ENCODE assay signal across 18 cellular contexts in the genomic region with DNA sequence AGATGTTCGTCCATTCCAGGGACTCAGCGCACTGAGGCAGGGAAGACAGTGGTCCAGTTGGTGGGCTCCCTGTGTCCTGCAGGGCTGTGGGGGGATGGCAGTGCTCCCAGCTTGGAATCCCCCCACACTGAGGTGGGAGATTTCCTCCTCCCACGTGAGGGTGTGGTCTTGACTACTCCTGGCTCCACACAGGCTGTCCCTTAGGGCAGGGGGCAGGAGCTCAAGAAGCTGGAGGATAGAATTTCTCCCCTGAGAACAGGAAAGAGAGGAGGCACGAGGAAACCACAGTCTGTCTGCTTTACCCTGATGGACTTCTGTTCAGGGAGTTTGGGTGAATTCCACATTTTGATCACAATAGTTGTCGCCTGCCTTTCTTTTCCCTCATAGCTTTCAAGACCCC.
DNase-seq lines count a peak whose midpoint lies in the region; ATAC-seq and TF ChIP-seq lines count a peak whose summit lies in the region.
"Had no signal": no experiment of that assay in that cellular context is flagged by ENCODE, and none has a peak within 500 bp of the region (broad histone marks: within the 10 kb centered on the region; RNA-seq: fewer than 3 reads in every experiment).

No MANE protein-coding gene starts in this region.

- DNase-seq in Kasumi-1 (lab: John Stamatoyannopoulos, UW) (peak; percentile 24 to 34), WTC11 (ENCODE audit: low spot score) (no peak), left kidney (ENCODE audit: low read depth, low spot score) (peak; percentile 55), UCSD-AML1 (lab: John Stamatoyannopoulos, UW; ENCODE audit: unreplicated experiment) (no peak), immature natural killer cell (no peak), DMS153 treated with DMSO at 0.1 percent for 48 hours (lab: John Stamatoyannopoulos, UW; ENCODE audit: unreplicated experiment) (no peak)
- DNase-seq: ACHN; BE2C; C1 segment of cervical spinal cord; Caco-2; CD4-positive, CD25-positive, alpha-beta regulatory T cell; DMS79; GDM1; GM23248; H7; HFFc6 had no signal

- TF ChIP-seq CTCF in WTC11 (IDR thresholded peaks at IDR 0.05) = no peak

- no peaks in the 10 kb centered on the region for H3K9me3 Mint-ChIP-seq in WTC11
- peaks cover 0 to 3% (median under 1%) of the 10 kb centered on the region in 6 donors for H3K9me3 Mint-ChIP-seq in immature natural killer cell

- CTCF ChIA-PET in WTC11 (lab: Charles Lee) = interaction anchor here (0.5 to 1.5 kb wide), 3 partner anchors 66 to 392 kb away, joined by 3 to 4 read pairs (median 3); no protein-coding TSS in a partner anchor

- H3K27ac Mint-ChIP-seq in WTC11 = no peak overlapping the region
- H3K27ac Mint-ChIP-seq in immature natural killer cell = no peak overlapping the region
- H3K27ac Mint-ChIP-seq: CD4-positive, CD25-positive, alpha-beta regulatory T cell; HFFc6 had no signal

- POLR2A ChIA-PET in WTC11 (lab: Charles Lee) = no interaction called here

- H3K4me3 Mint-ChIP-seq in WTC11 (no peak overlapping the region), immature natural killer cell (no peak overlapping the region)
- H3K4me3 Mint-ChIP-seq: CD4-positive, CD25-positive, alpha-beta regulatory T cell; HFFc6 had no signal

- no peaks in the 10 kb centered on the region for H3K36me3 Mint-ChIP-seq in WTC11
- H3K36me3 Mint-ChIP-seq in immature natural killer cell = no peaks in the 10 kb centered on the region
- H3K36me3 Mint-ChIP-seq: CD4-positive, CD25-positive, alpha-beta regulatory T cell had no signal

- H3K27me3 Mint-ChIP-seq in WTC11 (ENCODE audit: low read depth) = no peaks in the 10 kb centered on the region; the same call in 1 of the 2 replicates
- H3K27me3 Mint-ChIP-seq in immature natural killer cell (ENCODE audit: low read depth in 3 of 3) = peaks cover 2 to 3% (median 3%) of the 10 kb centered on the region in 3 donors

- H3K4me1 Mint-ChIP-seq in WTC11 (peaks cover 22% of the 10 kb centered on the region), immature natural killer cell (no peaks in the 10 kb centered on the region)
- H3K4me1 Mint-ChIP-seq: CD4-positive, CD25-positive, alpha-beta regulatory T cell had no signal

- ATAC-seq in WTC11 (peak; percentile 76), GM18520 (IDR thresholded peaks at IDR 0.05; ENCODE audit: unreplicated experiment) (no peak)
- ATAC-seq: HCT116 had no signal

TF ChIP-seq in WTC11, 78 proteins besides CTCF, POLR2A, EP300 and RAD21 (continues in another document):
- TF ChIP-seq, protein P1, sequence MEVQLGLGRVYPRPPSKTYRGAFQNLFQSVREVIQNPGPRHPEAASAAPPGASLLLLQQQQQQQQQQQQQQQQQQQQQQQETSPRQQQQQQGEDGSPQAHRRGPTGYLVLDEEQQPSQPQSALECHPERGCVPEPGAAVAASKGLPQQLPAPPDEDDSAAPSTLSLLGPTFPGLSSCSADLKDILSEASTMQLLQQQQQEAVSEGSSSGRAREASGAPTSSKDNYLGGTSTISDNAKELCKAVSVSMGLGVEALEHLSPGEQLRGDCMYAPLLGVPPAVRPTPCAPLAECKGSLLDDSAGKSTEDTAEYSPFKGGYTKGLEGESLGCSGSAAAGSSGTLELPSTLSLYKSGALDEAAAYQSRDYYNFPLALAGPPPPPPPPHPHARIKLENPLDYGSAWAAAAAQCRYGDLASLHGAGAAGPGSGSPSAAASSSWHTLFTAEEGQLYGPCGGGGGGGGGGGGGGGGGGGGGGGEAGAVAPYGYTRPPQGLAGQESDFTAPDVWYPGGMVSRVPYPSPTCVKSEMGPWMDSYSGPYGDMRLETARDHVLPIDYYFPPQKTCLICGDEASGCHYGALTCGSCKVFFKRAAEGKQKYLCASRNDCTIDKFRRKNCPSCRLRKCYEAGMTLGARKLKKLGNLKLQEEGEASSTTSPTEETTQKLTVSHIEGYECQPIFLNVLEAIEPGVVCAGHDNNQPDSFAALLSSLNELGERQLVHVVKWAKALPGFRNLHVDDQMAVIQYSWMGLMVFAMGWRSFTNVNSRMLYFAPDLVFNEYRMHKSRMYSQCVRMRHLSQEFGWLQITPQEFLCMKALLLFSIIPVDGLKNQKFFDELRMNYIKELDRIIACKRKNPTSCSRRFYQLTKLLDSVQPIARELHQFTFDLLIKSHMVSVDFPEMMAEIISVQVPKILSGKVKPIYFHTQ (CRISPR knock-in tag; IDR thresholded peaks at IDR 0.05) = no peak
- TF ChIP-seq SMAD3 (CRISPR knock-in tag; IDR thresholded peaks at IDR 0.05; ENCODE audit: borderline replicate concordance) (no peak), TEAD4 (CRISPR knock-in tag; IDR thresholded peaks at IDR 0.05) (no peak), ZNF416 (CRISPR knock-in tag; IDR thresholded peaks at IDR 0.05) (no peak), IRF2 (CRISPR knock-in tag; IDR thresholded peaks at IDR 0.05; ENCODE audit: borderline replicate concordance, low read depth) (no peak), FOXK1 (CRISPR knock-in tag; IDR thresholded peaks at IDR 0.05) (no peak), ETV6 (CRISPR knock-in tag; IDR thresholded peaks at IDR 0.05) (no peak), NR2C2 (CRISPR knock-in tag; IDR thresholded peaks at IDR 0.05) (no peak), SP1 (CRISPR knock-in tag; conservative IDR thresholded peaks at IDR 0.05) (no peak), ZNF219 (CRISPR knock-in tag; IDR thresholded peaks at IDR 0.05; ENCODE audit: borderline replicate concordance) (no peak), ZNF232 (CRISPR knock-in tag; IDR thresholded peaks at IDR 0.05) (no peak), ZNF396 (CRISPR knock-in tag; IDR thresholded peaks at IDR 0.05; ENCODE audit: borderline replicate concordance) (no peak), MYBL2 (CRISPR knock-in tag; IDR thresholded peaks at IDR 0.05) (no peak), NR1H2 (CRISPR knock-in tag; IDR thresholded peaks at IDR 0.05) (no peak), TEAD1 (CRISPR knock-in tag; IDR thresholded peaks at IDR 0.05) (no peak)
- TF ChIP-seq, protein P2, sequence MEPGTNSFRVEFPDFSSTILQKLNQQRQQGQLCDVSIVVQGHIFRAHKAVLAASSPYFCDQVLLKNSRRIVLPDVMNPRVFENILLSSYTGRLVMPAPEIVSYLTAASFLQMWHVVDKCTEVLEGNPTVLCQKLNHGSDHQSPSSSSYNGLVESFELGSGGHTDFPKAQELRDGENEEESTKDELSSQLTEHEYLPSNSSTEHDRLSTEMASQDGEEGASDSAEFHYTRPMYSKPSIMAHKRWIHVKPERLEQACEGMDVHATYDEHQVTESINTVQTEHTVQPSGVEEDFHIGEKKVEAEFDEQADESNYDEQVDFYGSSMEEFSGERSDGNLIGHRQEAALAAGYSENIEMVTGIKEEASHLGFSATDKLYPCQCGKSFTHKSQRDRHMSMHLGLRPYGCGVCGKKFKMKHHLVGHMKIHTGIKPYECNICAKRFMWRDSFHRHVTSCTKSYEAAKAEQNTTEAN (CRISPR knock-in tag; IDR thresholded peaks at IDR 0.05) = no peak
- TF ChIP-seq, protein P3, sequence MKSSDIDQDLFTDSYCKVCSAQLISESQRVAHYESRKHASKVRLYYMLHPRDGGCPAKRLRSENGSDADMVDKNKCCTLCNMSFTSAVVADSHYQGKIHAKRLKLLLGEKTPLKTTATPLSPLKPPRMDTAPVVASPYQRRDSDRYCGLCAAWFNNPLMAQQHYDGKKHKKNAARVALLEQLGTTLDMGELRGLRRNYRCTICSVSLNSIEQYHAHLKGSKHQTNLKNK (CRISPR knock-in tag; IDR thresholded peaks at IDR 0.05) = no peak
- TF ChIP-seq, protein P4, sequence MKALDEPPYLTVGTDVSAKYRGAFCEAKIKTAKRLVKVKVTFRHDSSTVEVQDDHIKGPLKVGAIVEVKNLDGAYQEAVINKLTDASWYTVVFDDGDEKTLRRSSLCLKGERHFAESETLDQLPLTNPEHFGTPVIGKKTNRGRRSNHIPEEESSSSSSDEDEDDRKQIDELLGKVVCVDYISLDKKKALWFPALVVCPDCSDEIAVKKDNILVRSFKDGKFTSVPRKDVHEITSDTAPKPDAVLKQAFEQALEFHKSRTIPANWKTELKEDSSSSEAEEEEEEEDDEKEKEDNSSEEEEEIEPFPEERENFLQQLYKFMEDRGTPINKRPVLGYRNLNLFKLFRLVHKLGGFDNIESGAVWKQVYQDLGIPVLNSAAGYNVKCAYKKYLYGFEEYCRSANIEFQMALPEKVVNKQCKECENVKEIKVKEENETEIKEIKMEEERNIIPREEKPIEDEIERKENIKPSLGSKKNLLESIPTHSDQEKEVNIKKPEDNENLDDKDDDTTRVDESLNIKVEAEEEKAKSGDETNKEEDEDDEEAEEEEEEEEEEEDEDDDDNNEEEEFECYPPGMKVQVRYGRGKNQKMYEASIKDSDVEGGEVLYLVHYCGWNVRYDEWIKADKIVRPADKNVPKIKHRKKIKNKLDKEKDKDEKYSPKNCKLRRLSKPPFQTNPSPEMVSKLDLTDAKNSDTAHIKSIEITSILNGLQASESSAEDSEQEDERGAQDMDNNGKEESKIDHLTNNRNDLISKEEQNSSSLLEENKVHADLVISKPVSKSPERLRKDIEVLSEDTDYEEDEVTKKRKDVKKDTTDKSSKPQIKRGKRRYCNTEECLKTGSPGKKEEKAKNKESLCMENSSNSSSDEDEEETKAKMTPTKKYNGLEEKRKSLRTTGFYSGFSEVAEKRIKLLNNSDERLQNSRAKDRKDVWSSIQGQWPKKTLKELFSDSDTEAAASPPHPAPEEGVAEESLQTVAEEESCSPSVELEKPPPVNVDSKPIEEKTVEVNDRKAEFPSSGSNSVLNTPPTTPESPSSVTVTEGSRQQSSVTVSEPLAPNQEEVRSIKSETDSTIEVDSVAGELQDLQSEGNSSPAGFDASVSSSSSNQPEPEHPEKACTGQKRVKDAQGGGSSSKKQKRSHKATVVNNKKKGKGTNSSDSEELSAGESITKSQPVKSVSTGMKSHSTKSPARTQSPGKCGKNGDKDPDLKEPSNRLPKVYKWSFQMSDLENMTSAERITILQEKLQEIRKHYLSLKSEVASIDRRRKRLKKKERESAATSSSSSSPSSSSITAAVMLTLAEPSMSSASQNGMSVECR (CRISPR knock-in tag; IDR thresholded peaks at IDR 0.05; ENCODE audit: borderline replicate concordance) = no peak

Comparison
In these comparisons a context has a peak if more than half of its experiments do, and no peak if none do; other contexts are left out.
1. DNase-seq: peak in Kasumi-1 (2 of 2) and left kidney (single experiment); none in WTC11 (single experiment), UCSD-AML1 (single experiment), immature natural killer cell (0 of 3) and DMS153 treated with DMSO at 0.1 percent for 48 hours (single experiment).